ENCODE assay signal across 20 cellular contexts in genomic region chr5:14502291-14502690, GRCh38.
"Had no signal": no experiment of that assay in that cellular context is flagged by ENCODE, and none has a peak within 500 bp of the region (broad histone marks: within the 10 kb centered on the region; RNA-seq: fewer than 3 reads in every experiment).

No MANE protein-coding gene starts in this region.

- H3K27me3 Mint-ChIP-seq: activated CD8-positive, alpha-beta memory T cell treated with anti-CD3 and anti-CD28 coated beads, Interleukin-2, amount 10 ng/mL, durations not matched to agents 7 days and 5 days; T-helper 17 cell had no signal

- H3K4me1 ChIP-seq: adrenal gland, colonic mucosa, right lobe of liver, stomach, upper lobe of right lung had no signal

- H3K27me3 ChIP-seq: adrenal gland, colonic mucosa, right lobe of liver, spleen, stomach, upper lobe of right lung had no signal

- H3K4me1 Mint-ChIP-seq: activated CD8-positive, alpha-beta memory T cell treated with anti-CD3 and anti-CD28 coated beads, Interleukin-2, amount 10 ng/mL, durations not matched to agents 7 days and 5 days had no signal

- H3K9me3 ChIP-seq: adrenal gland, colonic mucosa, right lobe of liver, spleen, stomach, thoracic aorta, upper lobe of right lung had no signal

- ATAC-seq: activated CD8-positive, alpha-beta memory T cell treated with anti-CD3 and anti-CD28 coated beads, Interleukin-2, amount 10 ng/mL, durations not matched to agents 7 days and 5 days; esophagus mucosa; T-helper 17 cell had no signal

- DNase-seq: activated CD4-positive, alpha-beta T cell treated with anti-CD3 and anti-CD28 coated beads, Interleukin-2, amount 50 U/mL, for 48 hours; activated CD8-positive, alpha-beta memory T cell treated with anti-CD3 and anti-CD28 coated beads, Interleukin-2, amount 10 ng/mL, durations not matched to agents 7 days and 5 days; activated effector memory CD4-positive, alpha-beta T cell treated with Interleukin-2 at 50 U/mL for 16 hours; activated naive CD4-positive, alpha-beta T cell treated with anti-CD3 and anti-CD28 coated beads, Interleukin-2, amount 50 U/mL, for 16 hours; activated T-cell treated with anti-CD3 and anti-CD28 coated beads, Interleukin-2, amount 50 U/mL, for 1 hour; caudate nucleus; colonic mucosa; glutamatergic neuron; kidney glomerular epithelial cell; mesendoderm; nephron progenitor cell; right lobe of liver; spleen; stomach; T-helper 17 cell; upper lobe of right lung; WERI-Rb-1 had no signal

- H3K27ac ChIP-seq: adrenal gland, colonic mucosa, right lobe of liver, stomach, thoracic aorta, upper lobe of right lung, WERI-Rb-1 had no signal

- H3K36me3 Mint-ChIP-seq: activated CD8-positive, alpha-beta memory T cell treated with anti-CD3 and anti-CD28 coated beads, Interleukin-2, amount 10 ng/mL, durations not matched to agents 7 days and 5 days had no signal

- H3K27ac Mint-ChIP-seq: activated CD8-positive, alpha-beta memory T cell treated with anti-CD3 and anti-CD28 coated beads, Interleukin-2, amount 10 ng/mL, durations not matched to agents 7 days and 5 days had no signal

- H3K4me3 ChIP-seq: adrenal gland, colonic mucosa, right lobe of liver, spleen, stomach, thoracic aorta, upper lobe of right lung had no signal

- H3K9me3 Mint-ChIP-seq: nephron progenitor cell had no signal

- H3K4me3 Mint-ChIP-seq: activated CD8-positive, alpha-beta memory T cell treated with anti-CD3 and anti-CD28 coated beads, Interleukin-2, amount 10 ng/mL, durations not matched to agents 7 days and 5 days; nephron progenitor cell; T-helper 17 cell had no signal
